In the genomic region with DNA sequence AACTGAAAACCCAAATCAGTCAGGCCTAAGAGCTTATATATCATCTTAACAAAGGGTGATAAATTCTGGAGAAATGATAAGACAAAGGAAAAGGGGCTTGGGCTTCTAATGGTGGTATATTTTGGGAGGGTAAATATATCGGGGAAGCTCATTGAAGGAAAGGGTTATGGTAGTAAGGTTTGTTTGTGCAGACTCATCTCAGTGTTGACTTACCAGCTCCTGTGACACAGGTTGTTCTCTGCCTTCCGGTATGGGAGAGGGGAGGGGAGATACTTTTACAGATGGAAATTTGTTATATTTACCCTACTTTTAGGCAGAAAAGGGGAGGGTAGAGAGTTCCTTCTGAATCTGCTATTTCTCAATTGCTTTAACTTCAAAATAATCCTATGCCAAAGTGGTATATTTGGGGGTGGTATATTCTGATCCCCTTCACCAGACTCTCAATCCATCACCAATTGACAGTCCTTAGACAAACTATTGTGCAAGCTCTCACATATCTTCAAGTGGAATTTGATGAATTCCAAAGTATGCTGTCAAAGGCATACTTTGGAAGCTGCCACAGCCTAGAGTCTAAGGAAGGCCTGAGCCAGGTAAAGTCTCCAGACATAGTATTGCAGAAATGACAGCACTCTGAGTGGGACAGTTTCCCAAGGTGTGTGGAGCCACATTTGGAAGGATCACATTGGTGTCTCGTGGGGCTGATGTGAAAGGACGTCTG, we compare ENCODE assay signal across 14 cellular contexts.
"Had no signal": no experiment of that assay in that cellular context is flagged by ENCODE, and none has a peak within 500 bp of the region (broad histone marks: within the 10 kb centered on the region; RNA-seq: fewer than 3 reads in every experiment).

No MANE protein-coding gene starts in this region.

- H3K36me3 ChIP-seq: colonic mucosa, gastroesophageal sphincter, heart right ventricle, ovary, tibial artery had no signal

- H3K9me3 Mint-ChIP-seq: activated naive CD4-positive, alpha-beta T cell treated with anti-CD3 and anti-CD28 coated beads, Interleukin-2, amount 10 ng/mL, durations not matched to agents 7 days and 5 days; stimulated activated effector memory CD8-positive, alpha-beta T cell treated with anti-CD3 and anti-CD28 coated beads, Interleukin-12 subunit alpha, Interleukin-12 subunit beta, amount 100 ng/mL, for 72 hours had no signal

- H3K27ac Mint-ChIP-seq: activated naive CD4-positive, alpha-beta T cell treated with anti-CD3 and anti-CD28 coated beads, Interleukin-2, amount 10 ng/mL, durations not matched to agents 7 days and 5 days; stimulated activated effector memory CD8-positive, alpha-beta T cell treated with anti-CD3 and anti-CD28 coated beads, Interleukin-12 subunit alpha, Interleukin-12 subunit beta, amount 100 ng/mL, for 72 hours had no signal

- H3K27ac ChIP-seq: colonic mucosa, gastroesophageal sphincter, heart right ventricle, ovary, tibial artery had no signal

- H3K4me3 Mint-ChIP-seq: activated naive CD4-positive, alpha-beta T cell treated with anti-CD3 and anti-CD28 coated beads, Interleukin-2, amount 10 ng/mL, durations not matched to agents 7 days and 5 days; stimulated activated effector memory CD8-positive, alpha-beta T cell treated with anti-CD3 and anti-CD28 coated beads, Interleukin-12 subunit alpha, Interleukin-12 subunit beta, amount 100 ng/mL, for 72 hours had no signal

- H3K4me3 ChIP-seq: colonic mucosa, gastroesophageal sphincter, heart right ventricle, ovary, tibial artery had no signal

- DNase-seq: activated CD4-positive, alpha-beta T cell treated with anti-CD3 and anti-CD28 coated beads for 1 hour; activated CD8-positive, alpha-beta memory T cell treated with anti-CD3 and anti-CD28 coated beads, Interleukin-2, amount 50 U/mL, for 48 hours; activated naive CD4-positive, alpha-beta T cell treated with anti-CD3 and anti-CD28 coated beads, Interleukin-2, amount 10 ng/mL, durations not matched to agents 7 days and 5 days; amniotic stem cell; caudate nucleus; colonic mucosa; heart right ventricle; left colon; ovary; retina; tibial artery had no signal

- H3K36me3 Mint-ChIP-seq: activated naive CD4-positive, alpha-beta T cell treated with anti-CD3 and anti-CD28 coated beads, Interleukin-2, amount 10 ng/mL, durations not matched to agents 7 days and 5 days; stimulated activated effector memory CD8-positive, alpha-beta T cell treated with anti-CD3 and anti-CD28 coated beads, Interleukin-12 subunit alpha, Interleukin-12 subunit beta, amount 100 ng/mL, for 72 hours had no signal

- H3K27me3 Mint-ChIP-seq: activated naive CD4-positive, alpha-beta T cell treated with anti-CD3 and anti-CD28 coated beads, Interleukin-2, amount 10 ng/mL, durations not matched to agents 7 days and 5 days had no signal

- H3K9me3 ChIP-seq: colonic mucosa, gastroesophageal sphincter, ovary, tibial artery had no signal

- ATAC-seq: gastroesophageal sphincter, heart right ventricle, left colon, SK-N-SH treated with all-trans-retinoic acid at 6 μM for 48 hours had no signal

- H3K4me1 Mint-ChIP-seq: activated naive CD4-positive, alpha-beta T cell treated with anti-CD3 and anti-CD28 coated beads, Interleukin-2, amount 10 ng/mL, durations not matched to agents 7 days and 5 days had no signal

- H3K27me3 ChIP-seq: colonic mucosa, gastroesophageal sphincter, ovary, tibial artery had no signal

- H3K4me1 ChIP-seq: colonic mucosa, gastroesophageal sphincter, heart right ventricle, tibial artery had no signal
